1 cellular context compared by ENCODE assay signal in genomic region chrX:65686246-65686645, GRCh38.
TF ChIP-seq lines count a peak whose summit lies in the region.

No MANE protein-coding gene starts in this region.

TF ChIP-seq in endothelial cell of umbilical vein, 7 proteins besides CTCF, POLR2A, EP300 and RAD21:
- TF ChIP-seq GATA2 (IDR thresholded peaks at IDR 0.05; ENCODE audit: insufficient read depth, insufficient read length, low read depth, low read length) = no peak
- no peak for TF ChIP-seq POLR2AphosphoS5 (IDR thresholded peaks at IDR 0.05; ENCODE audit: insufficient read depth, low read depth, low read length)
- TF ChIP-seq EZH2 (IDR thresholded peaks at IDR 0.05; ENCODE audit: borderline replicate concordance, low read depth, low read length, severe bottlenecking) = no peak
- TF ChIP-seq JUN (IDR thresholded peaks at IDR 0.05; ENCODE audit: borderline replicate concordance, insufficient read depth, insufficient read length, low read depth) = no peak
- TF ChIP-seq FOS (IDR thresholded peaks at IDR 0.05; ENCODE audit: borderline replicate concordance, insufficient read depth, low read length) = no peak
- TF ChIP-seq, protein P1, sequence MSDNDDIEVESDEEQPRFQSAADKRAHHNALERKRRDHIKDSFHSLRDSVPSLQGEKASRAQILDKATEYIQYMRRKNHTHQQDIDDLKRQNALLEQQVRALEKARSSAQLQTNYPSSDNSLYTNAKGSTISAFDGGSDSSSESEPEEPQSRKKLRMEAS (IDR thresholded peaks at IDR 0.05; ENCODE audit: insufficient read depth, insufficient read length) = no peak
- TF ChIP-seq MYC (IDR thresholded peaks at IDR 0.05; ENCODE audit: low read depth, low read length) = no peak
TF ChIP-seq in endothelial cell of umbilical vein: peak in this region for 0.
